ENCODE assay signal across 15 cellular contexts in the genomic region with DNA sequence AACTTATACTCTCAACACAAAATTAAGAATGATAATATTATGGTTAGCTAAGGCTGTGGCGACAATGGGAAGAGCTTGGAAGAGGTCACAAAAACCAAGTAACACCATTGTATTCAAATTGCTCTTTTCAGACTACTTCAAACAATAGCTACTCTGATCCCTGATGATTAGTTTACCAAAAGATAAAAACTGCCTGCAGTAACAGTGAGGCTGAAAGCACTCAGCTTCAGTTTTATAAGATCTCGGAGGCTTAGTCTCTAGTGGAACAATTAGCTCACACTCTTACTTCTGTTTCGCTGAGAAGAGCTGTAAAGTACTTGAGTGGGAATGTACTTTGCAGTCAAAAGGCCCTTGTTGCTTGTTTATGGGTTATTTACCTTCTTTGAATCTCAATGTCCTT.
"Had no signal": no experiment of that assay in that cellular context is flagged by ENCODE, and none has a peak within 500 bp of the region (broad histone marks: within the 10 kb centered on the region; RNA-seq: fewer than 3 reads in every experiment).

No MANE protein-coding gene starts in this region.

- H3K9me3 ChIP-seq: esophagus muscularis mucosa, lower lobe of right lung, transverse colon had no signal

- ATAC-seq: activated T-cell treated with anti-CD3 and anti-CD28 coated beads, Interleukin-2, amount 50 U/mL, for 4 hours; left cardiac atrium; lower lobe of right lung; right cardiac atrium; stimulated activated memory B cell treated with anti-CD40 and anti-IgM and Interleukin-4, amounts not matched to agents 10 μg/mL and 1 μg/mL and 100 μg/mL, for 72 hours had no signal

- H3K36me3 ChIP-seq: esophagus muscularis mucosa, lower lobe of right lung, transverse colon had no signal

- H3K27me3 ChIP-seq: esophagus muscularis mucosa, transverse colon had no signal

- FAIRE-seq: endometrium had no signal

- H3K4me3 ChIP-seq: esophagus muscularis mucosa, lower lobe of right lung, transverse colon had no signal

- H3K27ac ChIP-seq: esophagus muscularis mucosa, lower lobe of right lung, transverse colon had no signal

- H3K4me1 ChIP-seq: esophagus muscularis mucosa, lower lobe of right lung, transverse colon had no signal

- DNase-seq: activated CD4-positive, alpha-beta T cell treated with anti-CD3 and anti-CD28 coated beads, Interleukin-2, amount 50 U/mL, for 48 hours; activated CD4-positive, CD25-positive, alpha-beta regulatory T cell treated with anti-CD3 and anti-CD28 coated beads, Interleukin-2, amount 50 U/mL, for 72 hours; activated effector memory CD4-positive, alpha-beta T cell treated with anti-CD3 and anti-CD28 coated beads, Interleukin-2, amount 50 U/mL, for 16 hours; activated naive CD8-positive, alpha-beta T cell treated with anti-CD3 and anti-CD28 coated beads, Interleukin-2, amount 10 ng/mL, durations not matched to agents 7 days and 5 days; activated T-cell treated with anti-CD3 and anti-CD28 coated beads, Interleukin-2, amount 50 U/mL, for 4 hours; glutamatergic neuron; left cardiac atrium; lower lobe of right lung; naive B cell; right cardiac atrium; stimulated activated CD4-positive, alpha-beta T cell treated with anti-CD3 and anti-CD28 coated beads, Interleukin-1b, Interleukin-23, amount 100 ng/mL, for 48 hours; transverse colon had no signal
